8 cellular contexts compared by ENCODE assay signal in genomic region chr1:9787702-9788101, GRCh38. TPM values are rescaled to one million over a fixed set of nuclear protein-coding genes. Genes with fewer than 3 reads are reported as not detected.
DNase-seq lines count a peak whose midpoint lies in the region; ATAC-seq and TF ChIP-seq lines count a peak whose summit lies in the region.

No MANE protein-coding gene starts in this region.

- H3K36me3 ChIP-seq in testis (ENCODE audit: low read depth, missing control alignments): no peaks in the 10 kb centered on the region

- no peaks in the 10 kb centered on the region for H3K9me3 ChIP-seq in testis

- H3K36me3 Mint-ChIP-seq in activated T-helper 17 cell treated with anti-CD3 and anti-CD28 coated beads, Interleukin-2, amount 50 U/mL, for 72 hours (ENCODE audit: low read depth): no peaks in the 10 kb centered on the region

- intact Hi-C loops in testis (cut with DNase I; ENCODE audit: low total_unique reads): loop anchor here (10.0 kb wide), 1 partner anchor 77 kb away; no protein-coding TSS in a partner anchor

- TF ChIP-seq CTCF in NB4 (IDR thresholded peaks at IDR 0.05; ENCODE audit: low read depth, low read length) (no peak), testis (IDR thresholded peaks at IDR 0.05) (no peak)

- H3K4me3 Mint-ChIP-seq in activated T-helper 17 cell treated with anti-CD3 and anti-CD28 coated beads, Interleukin-2, amount 50 U/mL, for 72 hours: peak overlapping the region; percentile 81

- peaks cover 3% of the 10 kb centered on the region for H3K4me1 ChIP-seq in testis

- ATAC-seq in GM19438 (IDR thresholded peaks at IDR 0.05; ENCODE audit: low read depth, unreplicated experiment): peak; percentile 75
- peak; percentile 97 for ATAC-seq in activated T-helper 17 cell treated with anti-CD3 and anti-CD28 coated beads, Interleukin-2, amount 50 U/mL, for 72 hours (replicated peaks)

- peak overlapping the region; percentile 85 for H3K27ac Mint-ChIP-seq in activated T-helper 17 cell treated with anti-CD3 and anti-CD28 coated beads, Interleukin-2, amount 50 U/mL, for 72 hours

- no peaks in the 10 kb centered on the region for H3K27me3 ChIP-seq in testis

- H3K4me3 ChIP-seq in NB4 (ENCODE audit: low read depth, low read length) (no peak overlapping the region), testis (no peak overlapping the region)

- TF ChIP-seq POLR2A in NB4 (IDR thresholded peaks at IDR 0.05; ENCODE audit: extremely low read depth, insufficient read length): no peak
- no peak for TF ChIP-seq POLR2A in testis (IDR thresholded peaks at IDR 0.05)

- H3K27me3 Mint-ChIP-seq in activated T-helper 17 cell treated with anti-CD3 and anti-CD28 coated beads, Interleukin-2, amount 50 U/mL, for 72 hours: no peaks in the 10 kb centered on the region

- no peak overlapping the region for H3K27ac ChIP-seq in testis

- peak; percentile 64 for DNase-seq in NB4 (ENCODE audit: low read depth)
- DNase-seq in stimulated activated CD8-positive, alpha-beta memory T cell treated with anti-CD3 and anti-CD28 coated beads, Interleukin-4, amount 100 ng/mL, for 4 hours (ENCODE audit: low read depth in 2 of 2, low spot score in 1 of 2): peak; percentile 1 to 3
- no peak for DNase-seq in SW 1271 (lab: John Stamatoyannopoulos, UW)
- DNase-seq in NK-92 treated with Interleukin-12 subunit alpha and Interleukin-12 subunit beta, amount 100 ng/mL, for 24 hours (lab: John Stamatoyannopoulos, UW): no peak
- DNase-seq in midbrain (lab: John Stamatoyannopoulos, UW): no peak
- DNase-seq in testis: no peak

- WGBS in testis, 2 donors: 85 to 95% methylated on average over 8 of the region's 8 CpGs

- H3K9me3 Mint-ChIP-seq in activated T-helper 17 cell treated with anti-CD3 and anti-CD28 coated beads, Interleukin-2, amount 50 U/mL, for 72 hours: no peaks in the 10 kb centered on the region

- peaks cover 25% of the 10 kb centered on the region for H3K4me1 Mint-ChIP-seq in activated T-helper 17 cell treated with anti-CD3 and anti-CD28 coated beads, Interleukin-2, amount 50 U/mL, for 72 hours

RNA-seq across cellular contexts. Expression of gene CLSTN1, which starts 36.1 kb away (rescaled TPM):
- 10 to 100 TPM; 41.7 to 55.5 TPM for total RNA-seq in activated T-helper 17 cell treated with anti-CD3 and anti-CD28 coated beads, Interleukin-2, amount 50 U/mL, for 72 hours
- total RNA-seq in testis: 10 to 100 TPM; 52.6 to 70.2 TPM
- 60.4 TPM for polyA plus RNA-seq in testis (ENCODE audit: insufficient read depth, low read depth, low replicate concordance)

Comparison
In these comparisons a context has a peak if more than half of its experiments do, and no peak if none do; other contexts are left out.
1. DNase-seq: peak in NB4 (single experiment) and stimulated activated CD8-positive, alpha-beta memory T cell treated with anti-CD3 and anti-CD28 coated beads, Interleukin-4, amount 100 ng/mL, for 4 hours (2 of 2); none in SW 1271 (0 of 2), NK-92 treated with Interleukin-12 subunit alpha and Interleukin-12 subunit beta, amount 100 ng/mL, for 24 hours (single experiment), midbrain (single experiment) and testis (single experiment).